23 cellular contexts compared by ENCODE assay signal in the genomic region with DNA sequence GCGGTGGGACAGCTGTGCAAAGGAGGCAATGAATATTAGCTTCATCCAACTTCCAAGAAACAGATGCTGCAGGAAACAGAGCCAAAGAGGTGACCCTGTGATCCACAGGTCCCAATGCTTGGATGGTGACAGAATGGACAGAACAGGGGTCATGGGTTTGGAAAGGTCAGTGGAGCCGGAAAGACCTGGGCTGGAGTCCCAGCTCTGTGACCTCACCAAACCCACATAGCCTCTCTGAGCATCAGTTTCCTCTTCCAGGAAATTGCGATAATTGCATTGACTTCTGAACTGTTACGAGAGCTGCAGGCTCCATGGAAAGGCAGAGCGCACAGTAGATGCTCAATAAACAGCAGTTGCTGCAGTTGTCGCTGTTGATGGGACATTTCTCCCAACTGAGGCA.
"Had no signal": no experiment of that assay in that cellular context is flagged by ENCODE, and none has a peak within 500 bp of the region (broad histone marks: within the 10 kb centered on the region; RNA-seq: fewer than 3 reads in every experiment).

No MANE protein-coding gene starts in this region.

- H3K27ac ChIP-seq: neutrophil, psoas muscle, right lobe of liver, sigmoid colon, stomach, thoracic aorta, thyroid gland, tibial nerve, upper lobe of right lung, vagina had no signal

- FAIRE-seq: pancreas, small intestine had no signal

- H3K27me3 ChIP-seq: pancreas, right lobe of liver, sigmoid colon, thyroid gland, tibial nerve, upper lobe of right lung, vagina had no signal

- H3K4me1 ChIP-seq: psoas muscle, right lobe of liver, sigmoid colon, stomach, thyroid gland, tibial nerve, upper lobe of right lung, vagina had no signal

- ATAC-seq: naive thymus-derived CD8-positive, alpha-beta T cell; natural killer cell treated with Interleukin-12 subunit alpha and Interleukin-12 subunit beta and Interleukin-15 and Interleukin-18, amount 100 ng/mL, for 72 hours; psoas muscle; right cardiac atrium; right lobe of liver; stimulated activated effector memory CD8-positive, alpha-beta T cell treated with anti-CD3 and anti-CD28 coated beads, Interleukin-12 subunit alpha, Interleukin-12 subunit beta, amount 100 ng/mL, for 72 hours; stimulated activated naive B cell treated with anti-CD40 and anti-IgM and Interleukin-4, amounts not matched to agents 10 μg/mL and 1 μg/mL and 100 μg/mL, for 72 hours; upper lobe of right lung had no signal

- H3K36me3 ChIP-seq: neutrophil, pancreas, right lobe of liver, sigmoid colon, stomach, thoracic aorta, thyroid gland, tibial nerve, upper lobe of right lung, vagina had no signal

- H3K9me3 ChIP-seq: neutrophil, pancreas, psoas muscle, right lobe of liver, sigmoid colon, stomach, thoracic aorta, thyroid gland, upper lobe of right lung, vagina had no signal

- DNase-seq: naive thymus-derived CD8-positive, alpha-beta T cell; nephron progenitor cell; psoas muscle; right cardiac atrium; sigmoid colon; small intestine; stimulated activated CD4-positive, alpha-beta T cell treated with anti-CD3 and anti-CD28 coated beads, Interleukin-15, amount 100 ng/mL, for 24 hours; stimulated activated CD4-positive, alpha-beta T cell treated with anti-CD3 and anti-CD28 coated beads, Interleukin-2, amount 100 ng/mL, for 24 hours; stimulated activated CD4-positive, alpha-beta T cell treated with anti-CD3 and anti-CD28 coated beads, Interleukin-2, amount 100 ng/mL, for 48 hours; stimulated activated CD4-positive, alpha-beta T cell treated with anti-CD3 and anti-CD28 coated beads, Interleukin-4, amount 100 ng/mL, for 24 hours; stimulated activated naive B cell treated with anti-CD40 and anti-IgM and Interleukin-4, amounts not matched to agents 10 μg/mL and 1 μg/mL and 100 μg/mL, for 72 hours; stimulated activated naive CD4-positive, alpha-beta T cell treated with Interleukin-2 at 50 U/mL for 16 hours; stomach; upper lobe of right lung had no signal

- H3K4me3 ChIP-seq: pancreas, psoas muscle, right lobe of liver, sigmoid colon, stomach, thoracic aorta, thyroid gland, tibial nerve, upper lobe of right lung, vagina had no signal
